3 cellular contexts compared by ENCODE assay signal in genomic region chr16:58371841-58372240, GRCh38.
TF ChIP-seq lines count a peak whose summit lies in the region.

No MANE protein-coding gene starts in this region.

TF ChIP-seq in HepG2, 621 proteins besides CTCF, POLR2A, EP300 and RAD21:
- TF ChIP-seq GMEB2 (CRISPR knock-in tag; IDR thresholded peaks at IDR 0.05; ENCODE audit: low read depth) (no peak), CEBPB (IDR thresholded peaks at IDR 0.05; ENCODE audit: borderline replicate concordance, low read depth, low read length) (peak; percentile 70), ZNF124 (CRISPR knock-in tag; IDR thresholded peaks at IDR 0.05) (no peak), ZNF33B (CRISPR knock-in tag; IDR thresholded peaks at IDR 0.05) (no peak), ZSCAN30 (CRISPR knock-in tag; IDR thresholded peaks at IDR 0.05) (no peak), CHD2 (IDR thresholded peaks at IDR 0.05; ENCODE audit: low read depth, low read length) (no peak), ZFY (CRISPR knock-in tag; IDR thresholded peaks at IDR 0.05) (no peak)
TF ChIP-seq in HepG2: peak in this region for 1.

TF ChIP-seq in IMR-90, 13 proteins besides CTCF, POLR2A, EP300 and RAD21:
- TF ChIP-seq RFX5 (IDR thresholded peaks at IDR 0.05; ENCODE audit: low read depth, low read length) (no peak), SMC3 (IDR thresholded peaks at IDR 0.05; ENCODE audit: low read depth, low read length) (no peak), CEBPB (IDR thresholded peaks at IDR 0.05; ENCODE audit: low read depth, low read length) (peak; percentile 53)

TF ChIP-seq in H1, 55 proteins besides CTCF, POLR2A, EP300 and RAD21:
- TF ChIP-seq ATF3 (IDR thresholded peaks at IDR 0.05; ENCODE audit: insufficient read depth, low read depth, low read length) (no peak), KDM4A (IDR thresholded peaks at IDR 0.05; ENCODE audit: low read depth, low read length, severe bottlenecking) (no peak), CEBPB (IDR thresholded peaks at IDR 0.05; ENCODE audit: low read depth, low read length) (peak; percentile 7; the same call in 1 of the 2 replicates)
